ENCODE assay signal across 8 cellular contexts in genomic region chr3:183122257-183122932, GRCh38. TPM values are rescaled to one million over a fixed set of nuclear protein-coding genes. Genes with fewer than 3 reads are reported as not detected.
DNase-seq lines count a peak whose midpoint lies in the region; ATAC-seq and TF ChIP-seq lines count a peak whose summit lies in the region.

No MANE protein-coding gene starts in this region.

- no peak overlapping the region for H3K4me2 ChIP-seq in GM23248 (ENCODE audit: unreplicated experiment)

- no peak overlapping the region for H3K27ac Mint-ChIP-seq in brain

- no peak overlapping the region for H3K9ac ChIP-seq in GM23248

- WGBS in GM23248 (ENCODE audit: low coverage in 1 of 2, low lambda C conversion rate in 2 of 2, missing lambda C conversion rate in 2 of 2), 2 experiments = 30 to 34% methylated on average over 2 of the region's 2 CpGs

- ATAC-seq in upper lobe of right lung (peak; percentile 81), GM21576 (IDR thresholded peaks at IDR 0.05; ENCODE audit: unreplicated experiment) (no peak)

- no peaks in the 10 kb centered on the region for H3F3A ChIP-seq in GM23248 (ENCODE audit: insufficient read depth)

- in situ Hi-C loops in GM23248 (cut with MboI) = loop anchor here (10.0 kb wide), 1 partner anchor 262 kb away; no protein-coding TSS in a partner anchor

- H3K36me3 ChIP-seq in GM23248 (ENCODE audit: low read depth) (no peaks in the 10 kb centered on the region), upper lobe of right lung (no peaks in the 10 kb centered on the region)

- H3K4me3 Mint-ChIP-seq in brain = no peak overlapping the region

- H4K20me1 ChIP-seq in GM23248 (ENCODE audit: insufficient read depth) = no peaks in the 10 kb centered on the region

- intact Hi-C loops in upper lobe of right lung (cut with DNase I) = loop anchor here (5.0 kb wide), 1 partner anchor 255 kb away; no protein-coding TSS in a partner anchor

- TF ChIP-seq CTCF in brain (conservative IDR thresholded peaks at IDR 0.05) (peak; percentile 93 to 95), upper lobe of right lung (IDR thresholded peaks at IDR 0.05) (peak; percentile 91)

- H3K9me3 Mint-ChIP-seq in brain = peaks cover 0 to 3% (median 0%) of the 10 kb centered on the region in 5 experiments

- H3K9me3 ChIP-seq in GM23248 (ENCODE audit: low read depth) (no peaks in the 10 kb centered on the region), upper lobe of right lung (no peaks in the 10 kb centered on the region)

- no peaks in the 10 kb centered on the region for H3K9me2 ChIP-seq in GM23248 (ENCODE audit: insufficient read depth)

- peaks cover 3% of the 10 kb centered on the region for H3K4me1 Mint-ChIP-seq in brain

- DNase-seq in COLO668 (lab: John Stamatoyannopoulos, UW; ENCODE audit: unreplicated experiment) (peak; percentile 1), GM23248 (peak; percentile 73), NCI-H2227 treated with DMSO at 0.1 percent for 48 hours (lab: John Stamatoyannopoulos, UW) (peak; percentile 37), kidney glomerular epithelial cell (lab: John Stamatoyannopoulos, UW) (peak; percentile 72), upper lobe of right lung (no peak)
- no peak for DNase-seq in activated effector memory CD4-positive, alpha-beta T cell treated with anti-CD3 and anti-CD28 coated beads, Interleukin-2, amount 50 U/mL, for 16 hours

- H3K27me3 ChIP-seq in GM23248 (replicated peaks; ENCODE audit: insufficient read depth) (peaks cover 4% of the 10 kb centered on the region; the same call in 1 of the 2 replicates), upper lobe of right lung (peaks cover under 1% of the 10 kb centered on the region)

- H2AFZ ChIP-seq in GM23248 = no peak overlapping the region

- H3K79me2 ChIP-seq in GM23248 (ENCODE audit: insufficient read depth) = no peaks in the 10 kb centered on the region

- H3K27ac ChIP-seq in GM23248 (no peak overlapping the region), upper lobe of right lung (no peak overlapping the region)

- H3K4me1 ChIP-seq in GM23248 (ENCODE audit: insufficient read depth) (no peaks in the 10 kb centered on the region), upper lobe of right lung (no peaks in the 10 kb centered on the region)

- H3K27me3 Mint-ChIP-seq in brain = peaks cover 17% of the 10 kb centered on the region

- H3K36me3 Mint-ChIP-seq in brain = no peaks in the 10 kb centered on the region

- H3K4me3 ChIP-seq in GM23248 = no peak overlapping the region
- no peak overlapping the region for H3K4me3 ChIP-seq in upper lobe of right lung

RNA-seq across cellular contexts. Expression of gene MCCC1, which starts 23.1 kb away (rescaled TPM):
- 20.4 and 22.3 TPM in 2 replicates for total RNA-seq in GM23248 (2014; rRNA removed; shearing (Covaris generic))
- polyA plus RNA-seq in GM23248 (2016; fragmentation: Nextera tagmentation; extraction: Ambion mirVana) = 17.5 and 21.5 TPM in 2 replicates
- polyA plus RNA-seq in brain (ENCODE audit: insufficient read depth, low read depth, low replicate concordance) = 23.0 TPM
- 61.4 TPM for total RNA-seq in upper lobe of right lung

RNA-seq across cellular contexts. Expression of gene LAMP3, which starts 40.1 kb away (rescaled TPM):
- 0.65 TPM in 1 of 2 replicates, not detected in the other for total RNA-seq in GM23248 (2014; rRNA removed; shearing (Covaris generic))
- polyA plus RNA-seq in GM23248 (2016; fragmentation: Nextera tagmentation; extraction: Ambion mirVana) (0.08 TPM in 1 of 2 replicates, not detected in the other), brain (ENCODE audit: insufficient read depth, low read depth, low replicate concordance) (1.9 TPM)
- 283 TPM for total RNA-seq in upper lobe of right lung

Comparison
In these comparisons a context has a peak if more than half of its experiments do, and no peak if none do; other contexts are left out.
1. DNase-seq: peak in COLO668 (single experiment), GM23248 (single experiment), NCI-H2227 treated with DMSO at 0.1 percent for 48 hours (single experiment) and kidney glomerular epithelial cell (single experiment); none in upper lobe of right lung (single experiment) and activated effector memory CD4-positive, alpha-beta T cell treated with anti-CD3 and anti-CD28 coated beads, Interleukin-2, amount 50 U/mL, for 16 hours (single experiment).
2. RNA of gene LAMP3, which starts 40.1 kb away (total RNA-seq): 283 TPM in upper lobe of right lung (single experiment); 0.65 TPM in GM23248; every median in the first group is over 100 times any median in the second.